ENCODE assay signal across 31 cellular contexts in the genomic region with DNA sequence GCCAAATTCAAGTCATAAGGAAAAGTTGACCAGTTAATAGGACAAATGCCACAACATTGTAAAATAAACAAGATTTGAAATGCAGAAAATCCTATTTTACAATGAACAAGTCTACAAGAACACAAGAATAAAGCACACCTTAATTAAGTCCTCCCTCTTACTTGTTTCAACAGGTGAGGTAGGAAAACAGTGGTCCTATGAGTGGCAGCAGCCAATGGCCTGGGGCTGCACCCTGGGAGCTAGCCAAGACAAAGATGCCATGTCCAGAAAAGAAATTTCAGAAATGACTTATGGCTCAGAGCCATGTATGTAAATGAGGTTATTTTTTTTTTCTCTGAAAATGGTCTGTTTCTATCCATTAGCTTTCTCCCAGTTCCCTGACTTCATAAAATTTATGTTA.
"Had no signal": no experiment of that assay in that cellular context is flagged by ENCODE, and none has a peak within 500 bp of the region (broad histone marks: within the 10 kb centered on the region; RNA-seq: fewer than 3 reads in every experiment).

No MANE protein-coding gene starts in this region.

- H3K4me3 ChIP-seq: MG63 had no signal

- H3K9me3 ChIP-seq: MG63 had no signal

- H3K27me3 ChIP-seq: MG63 had no signal

- H3K36me3 ChIP-seq: MG63 had no signal

- ATAC-seq: activated T-cell treated with anti-CD3 and anti-CD28 coated beads, Interleukin-2, amount 50 U/mL, for 4 hours had no signal

- DNase-seq: activated B cell treated with CpG ODN at 0.5 μM for 24 hours; activated CD4-positive, alpha-beta memory T cell treated with anti-CD3 and anti-CD28 coated beads for 36 hours; activated CD4-positive, alpha-beta T cell treated with anti-CD3 and anti-CD28 coated beads for 4 hours; activated CD4-positive, alpha-beta T cell treated with anti-CD3 and anti-CD28 coated beads, Interleukin-2, amount 50 U/mL, for 1 hour; activated CD4-positive, CD25-positive, alpha-beta regulatory T cell treated with anti-CD3 and anti-CD28 coated beads, Interleukin-2, amount 50 U/mL, for 72 hours; activated CD8-positive, alpha-beta memory T cell treated with anti-CD3 and anti-CD28 coated beads, Interleukin-2, amount 50 U/mL, for 4 hours; activated naive CD4-positive, alpha-beta T cell treated with anti-CD3 and anti-CD28 coated beads, Interleukin-2, amount 50 U/mL, for 16 hours; activated naive CD8-positive, alpha-beta T cell treated with anti-CD3 and anti-CD28 coated beads for 36 hours; activated T-cell treated with anti-CD3 and anti-CD28 coated beads for 4 hours; activated T-cell treated with anti-CD3 and anti-CD28 coated beads, Interleukin-2, amount 50 U/mL, for 4 hours; amniotic stem cell; aorta; caudate nucleus; cerebellar nuclear complex; Karpas-422; KBM-7; MG63; NCI-H1048; NCI-H146; NCI-H187; NCI-H2029 treated with DMSO at 0.1 percent for 48 hours; NCI-H2171 treated with DMSO at 0.1 percent for 48 hours; NCI-H2227 treated with DMSO at 0.1 percent for 48 hours; NCI-H446; NCI-H524; Right ventricle myocardium superior; SW 1271; T-helper 1 cell; T-helper 2 cell; T-helper 9 cell had no signal

- H3K27ac ChIP-seq: VCaP had no signal
